23 cellular contexts compared by ENCODE assay signal in the genomic region with DNA sequence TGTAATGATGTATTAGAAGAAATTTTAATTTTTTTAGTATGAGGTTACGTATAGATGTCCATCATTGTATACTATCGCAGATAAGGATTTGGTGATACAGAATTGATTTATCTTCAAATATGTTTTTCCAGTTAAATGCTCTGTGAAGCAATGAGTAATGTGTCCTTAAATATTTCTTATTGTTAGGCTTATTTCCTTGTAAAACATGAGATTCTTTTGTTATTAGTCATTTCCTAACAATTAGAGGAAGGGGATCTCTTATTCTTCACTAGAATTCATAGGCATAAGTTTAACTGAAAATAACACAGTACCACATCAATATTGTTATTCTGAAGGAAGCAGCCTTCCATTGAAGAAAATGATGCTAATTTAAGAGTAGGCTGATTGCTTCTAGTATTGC. TPM values are rescaled to one million over a fixed set of nuclear protein-coding genes. Genes with fewer than 3 reads are reported as not detected.
"Had no signal": no experiment of that assay in that cellular context is flagged by ENCODE, and none has a peak within 500 bp of the region (broad histone marks: within the 10 kb centered on the region; RNA-seq: fewer than 3 reads in every experiment).

No MANE protein-coding gene starts in this region.

- H3K4me3 ChIP-seq: coronary artery, dorsolateral prefrontal cortex, heart left ventricle, prostate gland had no signal

- FAIRE-seq: frontal cortex had no signal

- H3K27me3 ChIP-seq: dorsolateral prefrontal cortex, heart left ventricle had no signal

- H3K27ac ChIP-seq: coronary artery, dorsolateral prefrontal cortex, heart left ventricle, parathyroid adenoma, prostate gland had no signal

- H3K36me3 ChIP-seq: heart left ventricle, prostate gland had no signal

- ATAC-seq: esophagus mucosa, heart left ventricle, sciatic nerve had no signal

- H2AFZ ChIP-seq: parathyroid adenoma had no signal

- DNase-seq: dorsolateral prefrontal cortex; effector CD8-positive, alpha-beta T cell; heart left ventricle; hippocampal formation; kidney glomerular epithelial cell; naive B cell; occipital lobe; retina; stimulated activated CD4-positive, alpha-beta T cell treated with anti-CD3 and anti-CD28 coated beads, Interleukin-2, amount 100 ng/mL, for 24 hours; stimulated activated naive CD4-positive, alpha-beta T cell; trophoblast cell had no signal

- H3K79me2 ChIP-seq: parathyroid adenoma had no signal

- H3K9me3 ChIP-seq: heart left ventricle, prostate gland had no signal

- H3K4me1 ChIP-seq: heart left ventricle, parathyroid adenoma, prostate gland had no signal

RNA-seq across cellular contexts. Expression of a gene that starts 15.5 kb away (rescaled TPM):
- total RNA-seq: glomerular endothelial cell, lung microvascular endothelial cell, sciatic nerve, skeletal muscle tissue, urinary bladder had no signal
- polyA plus RNA-seq: fibroblast of lung, heart left ventricle, liver, urinary bladder had no signal
